In genomic region chr1:71557138-71557537, GRCh38 we compare ENCODE assay signal across 15 cellular contexts.
DNase-seq lines count a peak whose midpoint lies in the region; ATAC-seq and TF ChIP-seq lines count a peak whose summit lies in the region.
"Had no signal": no experiment of that assay in that cellular context is flagged by ENCODE, and none has a peak within 500 bp of the region (broad histone marks: within the 10 kb centered on the region; RNA-seq: fewer than 3 reads in every experiment).

No MANE protein-coding gene starts in this region.

- DNase-seq in Right ventricle myocardium inferior (ENCODE audit: missing footprints) (no peak), cardiac septum (ENCODE audit: low spot score) (no peak), SK-N-MC (ENCODE audit: low read depth, low spot score) (no peak), left cardiac atrium (no peak), myocyte (ENCODE audit: low read depth) (peak; percentile 49), brain microvascular endothelial cell (no peak)
- DNase-seq in T-helper 2 cell treated with Interferon-gamma antibody and Interleukin-4, amounts not matched to agents 5 μg/mL and 100 μg/mL, for 36 hours (ENCODE audit: low spot score) = no peak
- DNase-seq: AML-193; Caco-2; CD8-positive, alpha-beta memory T cell; H7 had no signal

- H3K27me3 ChIP-seq in brain microvascular endothelial cell (replicated peaks) = no peaks in the 10 kb centered on the region
- H3K27me3 ChIP-seq: BLaER1 had no signal

- no peak overlapping the region for H3K4me3 Mint-ChIP-seq in T-helper 2 cell treated with Interferon-gamma antibody and Interleukin-4, amounts not matched to agents 5 μg/mL and 100 μg/mL, for 36 hours
- H3K4me3 Mint-ChIP-seq: CD8-positive, alpha-beta memory T cell; GM23338 had no signal

- no peak for TF ChIP-seq CTCF in brain microvascular endothelial cell (IDR thresholded peaks at IDR 0.05; ENCODE audit: low read depth, low read length, missing control alignments)

- no peaks in the 10 kb centered on the region for H3K4me1 Mint-ChIP-seq in T-helper 2 cell treated with Interferon-gamma antibody and Interleukin-4, amounts not matched to agents 5 μg/mL and 100 μg/mL, for 36 hours (ENCODE audit: low read depth)
- H3K4me1 Mint-ChIP-seq: CD8-positive, alpha-beta memory T cell; GM23338 had no signal

- no peaks in the 10 kb centered on the region for H3K27me3 Mint-ChIP-seq in T-helper 2 cell treated with Interferon-gamma antibody and Interleukin-4, amounts not matched to agents 5 μg/mL and 100 μg/mL, for 36 hours (ENCODE audit: low read depth)
- H3K27me3 Mint-ChIP-seq: CD8-positive, alpha-beta memory T cell had no signal

- no peak overlapping the region for H3K4me3 ChIP-seq in SK-N-MC
- H3K4me3 ChIP-seq in brain microvascular endothelial cell (ENCODE audit: low read depth, low read length) = no peak overlapping the region
- H3K4me3 ChIP-seq: BLaER1, GM23338 had no signal

- H3K9ac ChIP-seq in SK-N-MC (ENCODE audit: insufficient read length) = no peak overlapping the region
- H3K9ac ChIP-seq: BLaER1 had no signal

- H3K36me3 ChIP-seq in SK-N-MC (ENCODE audit: insufficient read depth, low read length) (no peaks in the 10 kb centered on the region), brain microvascular endothelial cell (replicated peaks) (no peaks in the 10 kb centered on the region)
- H3K36me3 ChIP-seq: BLaER1 had no signal

- H3K27ac ChIP-seq in SK-N-MC = 0 out of 2 replicates have a peak overlapping the region, but pooled peaks have one; percentile 10
- H3K27ac ChIP-seq in brain microvascular endothelial cell = no peak overlapping the region
- H3K27ac ChIP-seq: 22Rv1, BLaER1 had no signal

- H3K9me3 Mint-ChIP-seq in T-helper 2 cell treated with Interferon-gamma antibody and Interleukin-4, amounts not matched to agents 5 μg/mL and 100 μg/mL, for 36 hours = no peaks in the 10 kb centered on the region
- H3K9me3 Mint-ChIP-seq: GM23338 had no signal

- no peaks in the 10 kb centered on the region for H3K9me3 ChIP-seq in SK-N-MC (ENCODE audit: low read depth, low read length)
- H3K9me3 ChIP-seq: BLaER1, Caco-2 had no signal

- no peak overlapping the region for H3K27ac Mint-ChIP-seq in T-helper 2 cell treated with Interferon-gamma antibody and Interleukin-4, amounts not matched to agents 5 μg/mL and 100 μg/mL, for 36 hours
- H3K27ac Mint-ChIP-seq: CD8-positive, alpha-beta memory T cell; GM23338 had no signal

- H3K36me3 Mint-ChIP-seq in T-helper 2 cell treated with Interferon-gamma antibody and Interleukin-4, amounts not matched to agents 5 μg/mL and 100 μg/mL, for 36 hours (ENCODE audit: low read depth) = no peaks in the 10 kb centered on the region
- H3K36me3 Mint-ChIP-seq: CD8-positive, alpha-beta memory T cell had no signal

- in situ Hi-C loops in brain microvascular endothelial cell (cut with HindIII; ENCODE audit: low pct_ligation_motif_present, low sequenced_read_pairs) = no loop called here

- ATAC-seq in Right ventricle myocardium inferior = peak; percentile 48
- peak; percentile 15 to 79 for ATAC-seq in left cardiac atrium
- ATAC-seq in GM21619 (IDR thresholded peaks at IDR 0.05; ENCODE audit: unreplicated experiment) = no peak
- ATAC-seq: GM23338 had no signal

- intact Hi-C loops in Right ventricle myocardium inferior (cut with DNase I) (no loop called here), cardiac septum (cut with DNase I) (no loop called here), left cardiac atrium (cut with DNase I) (no loop called here)
